8 cellular contexts compared by ENCODE assay signal in genomic region chr13:74132152-74132767, GRCh38. TPM values are rescaled to one million over a fixed set of nuclear protein-coding genes. Genes with fewer than 3 reads are reported as not detected.
A peak's percentile ranks its signal among the peaks of the same experiment; 100 is the strongest.
DNase-seq lines count a peak whose midpoint lies in the region; ATAC-seq and TF ChIP-seq lines count a peak whose summit lies in the region.

No MANE protein-coding gene starts in this region.

- intact Hi-C loops in Panc1 (cut with micrococcal nuclease; ENCODE audit: unreplicated experiment), result loop anchor here (10.0 kb wide), 1 partner anchor 297 kb away; no protein-coding TSS in a partner anchor
- intact Hi-C loops in aorta (cut with DNase I), result loop anchor here (5.0 to 10.0 kb wide), 6 partner anchors 80 to 367 kb away; no protein-coding TSS in a partner anchor

- H3K27me3 ChIP-seq in Panc1 (ENCODE audit: control insufficient read depth, insufficient read depth, low read length) (no peaks in the 10 kb centered on the region), mononuclear cell (ENCODE audit: insufficient read depth, low read length) (peaks cover 7% of the 10 kb centered on the region), aorta (ENCODE audit: control insufficient read depth in 1 of 2, insufficient read depth in 2 of 2, low read length in 1 of 2) (no peaks in the 10 kb centered on the region)

- ATAC-seq in Panc1, result no peak
- no peak for ATAC-seq in aorta (ENCODE audit: low FRiP score)

- H3K27ac ChIP-seq in Panc1 (ENCODE audit: low read length) (no peak overlapping the region), aorta (ENCODE audit: low read depth in 1 of 2, low read length in 2 of 2) (peak overlapping the region; percentile 52 to 77)

- H3K36me3 ChIP-seq in Panc1 (ENCODE audit: control insufficient read depth, insufficient read depth, low read length), result no peaks in the 10 kb centered on the region
- H3K36me3 ChIP-seq in aorta (ENCODE audit: control insufficient read depth in 1 of 2, insufficient read depth in 2 of 2, low read length in 1 of 2), result no peaks in the 10 kb centered on the region

- POLR2A ChIA-PET in Panc1 (lab: Charles Lee), result no interaction called here

- 3% methylated on average over 17 of the region's 17 CpGs for WGBS in aorta, 2 donors

- H3K4me3 ChIP-seq in Panc1 (ENCODE audit: low read depth in 2 of 2, low read length in 2 of 2), result peak overlapping the region; percentile 60 to 61
- peak overlapping the region; percentile 82 for H3K4me3 ChIP-seq in mononuclear cell (ENCODE audit: low read length)
- peak overlapping the region; percentile 88 to 95 for H3K4me3 ChIP-seq in aorta (ENCODE audit: low read length in 2 of 2)

- peaks cover 11% of the 10 kb centered on the region for H3K4me1 ChIP-seq in Panc1 (ENCODE audit: control insufficient read depth, insufficient read depth, low read length)
- peaks cover 33% of the 10 kb centered on the region for H3K4me1 ChIP-seq in mononuclear cell (ENCODE audit: insufficient read depth, low read length)
- peaks cover 2 to 3% of the 10 kb centered on the region in 2 donors for H3K4me1 ChIP-seq in aorta (ENCODE audit: control insufficient read depth in 1 of 2, insufficient read depth in 2 of 2, low read length in 2 of 2)

- TF ChIP-seq CTCF in Panc1 (IDR thresholded peaks at IDR 0.05), result no peak

- CTCF ChIA-PET in Panc1 (lab: Charles Lee), result no interaction called here

- H3K9me3 ChIP-seq in Panc1 (ENCODE audit: control insufficient read depth, insufficient read depth, low read depth, low read length) (no peaks in the 10 kb centered on the region), mononuclear cell (ENCODE audit: low read depth, low read length) (no peaks in the 10 kb centered on the region), aorta (ENCODE audit: control insufficient read depth, low read length) (no peaks in the 10 kb centered on the region)

- in situ Hi-C loops in Panc1 (cut with HindIII; ENCODE audit: low pct_unique_long_range_greater_than_20kb, low sequenced_read_pairs), result no loop called here

- BruUV-seq in Panc1 (replicated peaks; lab: Mats Ljungman, UMichigan), result no TSS peak

- DNase-seq in ELR (ENCODE audit: low read depth) (peak; percentile 32), Panc1 (ENCODE audit: low read depth, low spot score) (no peak), cerebellar cortex (ENCODE audit: low spot score) (peak; percentile 53), aorta (no peak), NCI-H2196 treated with DMSO at 0.1 percent for 48 hours (lab: John Stamatoyannopoulos, UW; ENCODE audit: unreplicated experiment) (no peak), NCI-H146 treated with DMSO at 0.1 percent for 48 hours (lab: John Stamatoyannopoulos, UW; ENCODE audit: unreplicated experiment) (no peak), cortex of kidney (lab: John Stamatoyannopoulos, UW) (no peak)

RNA-seq across cellular contexts. Expression of gene KLF12, which starts 1.9 kb away (rescaled TPM):
- total RNA-seq in Panc1 (2021; ENCODE audit: unreplicated experiment) (4.2 TPM), mononuclear cell (62.3 TPM), aorta (10 to 100 TPM; 29.5 to 30.9 TPM)
- polyA plus RNA-seq in Panc1 (2012; ENCODE audit: insufficient read length), result 1.1 TPM
- polyA plus RNA-seq in aorta, result 1 to 10 TPM; 2.5 to 4.2 TPM

Comparison
In these comparisons a context has a peak if more than half of its experiments do, and no peak if none do; other contexts are left out.
1. DNase-seq: peak in ELR (single experiment) and cerebellar cortex (single experiment); none in Panc1 (single experiment), aorta (0 of 2), NCI-H2196 treated with DMSO at 0.1 percent for 48 hours (single experiment), NCI-H146 treated with DMSO at 0.1 percent for 48 hours (single experiment) and cortex of kidney (single experiment).
2. Peak in every context shown above with its lines, with median percentiles within 50 percentile points of each other: H3K4me3 ChIP-seq.